In the genomic region with DNA sequence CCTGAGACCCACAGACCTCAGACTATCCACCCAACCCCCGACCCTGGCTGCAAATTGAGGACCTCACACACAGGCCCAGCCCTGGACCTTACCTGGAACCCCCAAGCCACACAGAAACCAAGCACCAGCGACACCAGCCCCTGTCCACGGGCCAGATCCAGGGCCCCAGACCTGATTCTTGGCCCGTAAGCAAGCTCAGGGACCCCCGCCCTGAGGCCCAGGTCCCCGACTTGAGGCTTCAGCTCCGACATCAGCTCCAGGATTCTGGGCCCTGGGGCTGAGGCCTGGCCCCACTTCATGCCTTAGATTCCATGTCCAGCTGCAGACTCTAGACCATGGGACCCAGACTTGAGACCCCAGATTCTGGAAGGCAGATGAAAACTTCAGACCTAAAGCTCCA, we compare ENCODE assay signal across 1 cellular context.
TF ChIP-seq lines count a peak whose summit lies in the region.

No MANE protein-coding gene starts in this region.

TF ChIP-seq in H1, 55 proteins besides CTCF, POLR2A, EP300 and RAD21:
- TF ChIP-seq CTBP2 (IDR thresholded peaks at IDR 0.05; ENCODE audit: borderline replicate concordance, insufficient read depth, insufficient read length, low read length) (no peak), PHF8 (conservative IDR thresholded peaks at IDR 0.05; ENCODE audit: low read depth, low read length) (no peak), SP2 (IDR thresholded peaks at IDR 0.05; ENCODE audit: low read length) (no peak), EGR1 (IDR thresholded peaks at IDR 0.05; ENCODE audit: borderline replicate concordance, low read depth, low read length) (no peak), SIN3A (conservative IDR thresholded peaks at IDR 0.05 in 1 of 2, IDR thresholded peaks at IDR 0.05 in 1 of 2; ENCODE audit: low read depth in 1 of 2, low read length in 2 of 2) (no peak), SP1 (IDR thresholded peaks at IDR 0.05; ENCODE audit: low read depth, low read length) (no peak), NRF1 (IDR thresholded peaks at IDR 0.05; ENCODE audit: low read depth, low read length) (no peak), CHD2 (IDR thresholded peaks at IDR 0.05; ENCODE audit: low read length) (no peak), ZNF274 (IDR thresholded peaks at IDR 0.05; ENCODE audit: borderline replicate concordance, extremely low read depth, low read length) (no peak), BCL11A (IDR thresholded peaks at IDR 0.05; ENCODE audit: low read depth in 2 of 2, low read length in 2 of 2) (no peak), KDM1A (IDR thresholded peaks at IDR 0.05; ENCODE audit: borderline replicate concordance, low read length) (no peak)
- TF ChIP-seq, protein P1, sequence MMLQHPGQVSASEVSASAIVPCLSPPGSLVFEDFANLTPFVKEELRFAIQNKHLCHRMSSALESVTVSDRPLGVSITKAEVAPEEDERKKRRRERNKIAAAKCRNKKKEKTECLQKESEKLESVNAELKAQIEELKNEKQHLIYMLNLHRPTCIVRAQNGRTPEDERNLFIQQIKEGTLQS (IDR thresholded peaks at IDR 0.05; ENCODE audit: insufficient read depth, low read depth, low read length) = no peak
- TF ChIP-seq, protein P2, sequence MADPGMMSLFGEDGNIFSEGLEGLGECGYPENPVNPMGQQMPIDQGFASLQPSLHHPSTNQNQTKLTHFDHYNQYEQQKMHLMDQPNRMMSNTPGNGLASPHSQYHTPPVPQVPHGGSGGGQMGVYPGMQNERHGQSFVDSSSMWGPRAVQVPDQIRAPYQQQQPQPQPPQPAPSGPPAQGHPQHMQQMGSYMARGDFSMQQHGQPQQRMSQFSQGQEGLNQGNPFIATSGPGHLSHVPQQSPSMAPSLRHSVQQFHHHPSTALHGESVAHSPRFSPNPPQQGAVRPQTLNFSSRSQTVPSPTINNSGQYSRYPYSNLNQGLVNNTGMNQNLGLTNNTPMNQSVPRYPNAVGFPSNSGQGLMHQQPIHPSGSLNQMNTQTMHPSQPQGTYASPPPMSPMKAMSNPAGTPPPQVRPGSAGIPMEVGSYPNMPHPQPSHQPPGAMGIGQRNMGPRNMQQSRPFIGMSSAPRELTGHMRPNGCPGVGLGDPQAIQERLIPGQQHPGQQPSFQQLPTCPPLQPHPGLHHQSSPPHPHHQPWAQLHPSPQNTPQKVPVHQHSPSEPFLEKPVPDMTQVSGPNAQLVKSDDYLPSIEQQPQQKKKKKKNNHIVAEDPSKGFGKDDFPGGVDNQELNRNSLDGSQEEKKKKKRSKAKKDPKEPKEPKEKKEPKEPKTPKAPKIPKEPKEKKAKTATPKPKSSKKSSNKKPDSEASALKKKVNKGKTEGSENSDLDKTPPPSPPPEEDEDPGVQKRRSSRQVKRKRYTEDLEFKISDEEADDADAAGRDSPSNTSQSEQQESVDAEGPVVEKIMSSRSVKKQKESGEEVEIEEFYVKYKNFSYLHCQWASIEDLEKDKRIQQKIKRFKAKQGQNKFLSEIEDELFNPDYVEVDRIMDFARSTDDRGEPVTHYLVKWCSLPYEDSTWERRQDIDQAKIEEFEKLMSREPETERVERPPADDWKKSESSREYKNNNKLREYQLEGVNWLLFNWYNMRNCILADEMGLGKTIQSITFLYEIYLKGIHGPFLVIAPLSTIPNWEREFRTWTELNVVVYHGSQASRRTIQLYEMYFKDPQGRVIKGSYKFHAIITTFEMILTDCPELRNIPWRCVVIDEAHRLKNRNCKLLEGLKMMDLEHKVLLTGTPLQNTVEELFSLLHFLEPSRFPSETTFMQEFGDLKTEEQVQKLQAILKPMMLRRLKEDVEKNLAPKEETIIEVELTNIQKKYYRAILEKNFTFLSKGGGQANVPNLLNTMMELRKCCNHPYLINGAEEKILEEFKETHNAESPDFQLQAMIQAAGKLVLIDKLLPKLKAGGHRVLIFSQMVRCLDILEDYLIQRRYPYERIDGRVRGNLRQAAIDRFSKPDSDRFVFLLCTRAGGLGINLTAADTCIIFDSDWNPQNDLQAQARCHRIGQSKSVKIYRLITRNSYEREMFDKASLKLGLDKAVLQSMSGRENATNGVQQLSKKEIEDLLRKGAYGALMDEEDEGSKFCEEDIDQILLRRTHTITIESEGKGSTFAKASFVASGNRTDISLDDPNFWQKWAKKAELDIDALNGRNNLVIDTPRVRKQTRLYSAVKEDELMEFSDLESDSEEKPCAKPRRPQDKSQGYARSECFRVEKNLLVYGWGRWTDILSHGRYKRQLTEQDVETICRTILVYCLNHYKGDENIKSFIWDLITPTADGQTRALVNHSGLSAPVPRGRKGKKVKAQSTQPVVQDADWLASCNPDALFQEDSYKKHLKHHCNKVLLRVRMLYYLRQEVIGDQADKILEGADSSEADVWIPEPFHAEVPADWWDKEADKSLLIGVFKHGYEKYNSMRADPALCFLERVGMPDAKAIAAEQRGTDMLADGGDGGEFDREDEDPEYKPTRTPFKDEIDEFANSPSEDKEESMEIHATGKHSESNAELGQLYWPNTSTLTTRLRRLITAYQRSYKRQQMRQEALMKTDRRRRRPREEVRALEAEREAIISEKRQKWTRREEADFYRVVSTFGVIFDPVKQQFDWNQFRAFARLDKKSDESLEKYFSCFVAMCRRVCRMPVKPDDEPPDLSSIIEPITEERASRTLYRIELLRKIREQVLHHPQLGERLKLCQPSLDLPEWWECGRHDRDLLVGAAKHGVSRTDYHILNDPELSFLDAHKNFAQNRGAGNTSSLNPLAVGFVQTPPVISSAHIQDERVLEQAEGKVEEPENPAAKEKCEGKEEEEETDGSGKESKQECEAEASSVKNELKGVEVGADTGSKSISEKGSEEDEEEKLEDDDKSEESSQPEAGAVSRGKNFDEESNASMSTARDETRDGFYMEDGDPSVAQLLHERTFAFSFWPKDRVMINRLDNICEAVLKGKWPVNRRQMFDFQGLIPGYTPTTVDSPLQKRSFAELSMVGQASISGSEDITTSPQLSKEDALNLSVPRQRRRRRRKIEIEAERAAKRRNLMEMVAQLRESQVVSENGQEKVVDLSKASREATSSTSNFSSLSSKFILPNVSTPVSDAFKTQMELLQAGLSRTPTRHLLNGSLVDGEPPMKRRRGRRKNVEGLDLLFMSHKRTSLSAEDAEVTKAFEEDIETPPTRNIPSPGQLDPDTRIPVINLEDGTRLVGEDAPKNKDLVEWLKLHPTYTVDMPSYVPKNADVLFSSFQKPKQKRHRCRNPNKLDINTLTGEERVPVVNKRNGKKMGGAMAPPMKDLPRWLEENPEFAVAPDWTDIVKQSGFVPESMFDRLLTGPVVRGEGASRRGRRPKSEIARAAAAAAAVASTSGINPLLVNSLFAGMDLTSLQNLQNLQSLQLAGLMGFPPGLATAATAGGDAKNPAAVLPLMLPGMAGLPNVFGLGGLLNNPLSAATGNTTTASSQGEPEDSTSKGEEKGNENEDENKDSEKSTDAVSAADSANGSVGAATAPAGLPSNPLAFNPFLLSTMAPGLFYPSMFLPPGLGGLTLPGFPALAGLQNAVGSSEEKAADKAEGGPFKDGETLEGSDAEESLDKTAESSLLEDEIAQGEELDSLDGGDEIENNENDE (IDR thresholded peaks at IDR 0.05; ENCODE audit: insufficient replicate concordance, low read length) = no peak
